ENCODE assay signal across 24 cellular contexts in genomic region chr9:101509572-101509971, GRCh38.
"Had no signal": no experiment of that assay in that cellular context is flagged by ENCODE, and none has a peak within 500 bp of the region (broad histone marks: within the 10 kb centered on the region; RNA-seq: fewer than 3 reads in every experiment).

No MANE protein-coding gene starts in this region.

- ATAC-seq: esophagus mucosa, heart right ventricle, left cardiac atrium, lower lobe of right lung, natural killer cell had no signal

- H3K4me3 Mint-ChIP-seq: memory B cell, mesothelial cell of epicardium, natural killer cell, neural crest cell had no signal

- H3K4me1 Mint-ChIP-seq: memory B cell, natural killer cell, neural crest cell had no signal

- H3K27ac Mint-ChIP-seq: memory B cell, mesothelial cell of epicardium, natural killer cell had no signal

- H3K36me3 ChIP-seq: heart right ventricle, left ventricle myocardium inferior, lower lobe of right lung, sigmoid colon, stomach, thoracic aorta, transverse colon had no signal

- FAIRE-seq: endometrium, frontal cortex had no signal

- H3K9me3 ChIP-seq: heart right ventricle, left ventricle myocardium inferior, lower lobe of right lung, sigmoid colon, stomach, thoracic aorta, transverse colon had no signal

- H3K27me3 ChIP-seq: heart right ventricle, sigmoid colon, stomach, transverse colon had no signal

- H3K9me3 Mint-ChIP-seq: memory B cell, mesothelial cell of epicardium, neural crest cell had no signal

- H3K4me1 ChIP-seq: transverse colon had no signal

- H3K27ac ChIP-seq: heart right ventricle, left ventricle myocardium inferior, lower lobe of right lung, sigmoid colon, skin epidermis, stomach, thoracic aorta, transverse colon had no signal

- H3K4me3 ChIP-seq: heart right ventricle, left ventricle myocardium inferior, lower lobe of right lung, sigmoid colon, skin epidermis, stomach, thoracic aorta, transverse colon had no signal

- DNase-seq: cortex of kidney; effector memory CD4-positive, alpha-beta T cell; heart right ventricle; islet precursor cell; left cardiac atrium; left ventricle myocardium inferior; lower lobe of right lung; natural killer cell; posterior cingulate gyrus; sigmoid colon; stimulated activated CD4-positive, alpha-beta T cell treated with anti-CD3 and anti-CD28 coated beads, Interleukin-2, amount 100 ng/mL, for 24 hours; stimulated activated CD4-positive, alpha-beta T cell treated with anti-CD3 and anti-CD28 coated beads, Interleukin-4, amount 100 ng/mL, for 4 hours; stimulated activated naive CD4-positive, alpha-beta T cell; stomach; substantia nigra; transverse colon had no signal

- H3K36me3 Mint-ChIP-seq: memory B cell, mesothelial cell of epicardium, natural killer cell had no signal
